11 cellular contexts compared by ENCODE assay signal in the genomic region with DNA sequence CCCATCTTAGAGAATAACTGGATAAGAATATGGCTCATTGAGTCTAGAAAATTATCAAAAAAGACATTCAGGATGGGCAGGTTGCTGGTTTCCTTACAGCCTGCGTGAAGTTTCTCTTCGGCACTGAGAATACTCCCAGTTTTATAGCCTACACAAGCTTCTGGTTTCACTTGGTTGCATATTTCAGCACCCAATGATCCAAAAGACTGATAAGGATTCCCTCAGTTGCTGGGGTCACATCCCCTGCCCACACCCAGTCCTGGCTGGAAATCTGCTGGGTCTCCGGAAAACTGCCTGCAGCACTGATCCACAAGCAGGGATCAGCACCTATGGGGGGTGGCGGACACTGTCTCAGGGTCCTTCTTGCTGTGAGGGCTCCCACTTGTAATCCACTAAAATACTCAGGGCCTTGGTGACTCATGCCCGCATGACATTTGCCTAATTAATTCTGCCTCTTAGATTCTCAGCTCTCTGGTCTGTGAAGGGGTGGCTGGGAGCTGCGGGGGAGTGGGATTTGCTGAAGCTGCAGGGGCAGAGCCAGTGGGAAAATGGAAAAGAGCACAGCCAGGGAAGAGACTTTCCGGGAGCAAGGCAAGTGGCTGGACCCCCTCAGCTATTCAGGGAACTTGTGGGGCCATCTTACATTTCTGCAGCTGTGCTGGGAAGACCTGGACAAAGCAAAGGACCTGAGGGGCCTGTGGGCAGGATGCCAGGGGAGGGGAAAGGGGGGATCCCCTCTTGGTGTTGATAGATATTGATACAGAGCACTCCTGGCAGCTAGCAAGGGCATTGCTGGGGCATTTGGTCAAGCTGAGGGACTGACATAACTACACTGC.
"Had no signal": no experiment of that assay in that cellular context is flagged by ENCODE, and none has a peak within 500 bp of the region (broad histone marks: within the 10 kb centered on the region; RNA-seq: fewer than 3 reads in every experiment).

No MANE protein-coding gene starts in this region.

- H3K4me1 ChIP-seq: ascending aorta, colonic mucosa had no signal

- H3K27ac ChIP-seq: ascending aorta, colonic mucosa, VCaP had no signal

- ATAC-seq: natural killer cell; stimulated activated naive CD8-positive, alpha-beta T cell treated with anti-CD3 and anti-CD28 coated beads, Interleukin-15, amount 100 ng/mL, for 72 hours had no signal

- H3K4me3 ChIP-seq: ascending aorta, colonic mucosa had no signal

- H3K9me3 ChIP-seq: ascending aorta, colonic mucosa had no signal

- H3K27me3 ChIP-seq: ascending aorta, colonic mucosa had no signal

- H3K36me3 ChIP-seq: ascending aorta, colonic mucosa had no signal

- DNase-seq: activated CD4-positive, alpha-beta T cell treated with anti-CD3 and anti-CD28 coated beads for 48 hours; activated naive CD4-positive, alpha-beta T cell; colonic mucosa; effector CD4-positive, alpha-beta T cell; natural killer cell; stimulated activated CD4-positive, alpha-beta T cell treated with anti-CD3 and anti-CD28 coated beads, Interleukin-15, amount 100 ng/mL, for 24 hours; stimulated activated CD4-positive, alpha-beta T cell treated with anti-CD3 and anti-CD28 coated beads, Interleukin-4, amount 100 ng/mL, for 24 hours; stimulated activated naive CD8-positive, alpha-beta T cell treated with anti-CD3 and anti-CD28 coated beads, Interleukin-15, amount 100 ng/mL, for 72 hours; T-helper 1 cell had no signal
